ENCODE assay signal across 9 cellular contexts in the genomic region with DNA sequence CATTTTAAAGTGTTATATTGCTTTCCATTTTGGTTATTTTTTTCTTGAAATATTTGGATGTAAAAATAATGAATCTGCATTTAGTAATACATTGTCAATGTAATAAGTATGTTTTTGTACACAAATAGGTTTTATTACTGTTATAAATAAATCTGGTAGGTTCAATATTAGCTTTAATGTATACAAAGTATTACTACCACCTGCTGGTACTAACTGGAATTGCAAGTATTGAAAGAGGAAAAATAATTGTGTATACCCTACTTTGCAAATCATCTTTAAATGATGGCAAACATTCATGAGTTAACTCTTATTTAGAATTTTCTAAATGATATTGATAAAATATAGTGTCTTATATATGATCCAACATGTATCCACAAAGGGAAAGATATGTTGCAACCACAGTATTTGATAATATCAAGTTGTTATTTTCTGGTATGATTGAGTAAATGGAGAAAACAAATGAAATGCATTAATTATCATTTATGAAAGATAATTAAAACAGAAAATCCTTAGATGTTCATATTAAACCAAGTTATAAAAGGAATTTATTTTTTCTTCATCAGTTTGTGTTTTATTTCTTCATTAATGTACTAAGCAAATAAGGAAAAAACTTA. TPM values are rescaled to one million over a fixed set of nuclear protein-coding genes. Genes with fewer than 3 reads are reported as not detected.
A peak's percentile ranks its signal among the peaks of the same experiment; 100 is the strongest.
DNase-seq lines count a peak whose midpoint lies in the region; ATAC-seq and TF ChIP-seq lines count a peak whose summit lies in the region.
"Had no signal": no experiment of that assay in that cellular context is flagged by ENCODE, and none has a peak within 500 bp of the region (broad histone marks: within the 10 kb centered on the region; RNA-seq: fewer than 3 reads in every experiment).

No MANE protein-coding gene starts in this region.

- H3K9me3 ChIP-seq in effector memory CD4-positive, alpha-beta T cell (ENCODE audit: control insufficient read depth, low read length): no peaks in the 10 kb centered on the region

- peak; percentile 16 to 94 (median 66) for TF ChIP-seq CTCF in dorsolateral prefrontal cortex (IDR thresholded peaks at IDR 0.05 in 54 of 56, conservative IDR thresholded peaks at IDR 0.05 in 2 of 56; ENCODE audit: low read depth in 1 of 56, partially characterized antibody in 56 of 56)
- peak; percentile 42 for TF ChIP-seq CTCF in retinal pigment epithelial cell (conservative IDR thresholded peaks at IDR 0.05; ENCODE audit: low read depth, low read length)

- H3K4me3 ChIP-seq in dorsolateral prefrontal cortex: no peak overlapping the region
- H3K4me3 ChIP-seq in retinal pigment epithelial cell (ENCODE audit: low read length): no peak overlapping the region
- no peak overlapping the region for H3K4me3 ChIP-seq in effector memory CD4-positive, alpha-beta T cell (ENCODE audit: insufficient read depth, low read depth, low read length, poor library complexity, severe bottlenecking)

- peak; percentile 38 for DNase-seq in NCI-H82 (lab: John Stamatoyannopoulos, UW)
- DNase-seq in NCI-H82 treated with DMSO at 0.1 percent for 48 hours (lab: John Stamatoyannopoulos, UW; ENCODE audit: unreplicated experiment): no peak
- DNase-seq in NCI-H1694 (lab: John Stamatoyannopoulos, UW): peak; percentile 58
- no peak for DNase-seq in dorsolateral prefrontal cortex
- DNase-seq in retinal pigment epithelial cell (ENCODE audit: low read depth): no peak
- DNase-seq in effector memory CD4-positive, alpha-beta T cell: no peak
- no peak for DNase-seq in ecto neural progenitor cell (ENCODE audit: low spot score)
- DNase-seq: activated naive CD4-positive, alpha-beta T cell had no signal

- H3K27ac ChIP-seq in dorsolateral prefrontal cortex: no peak overlapping the region
- no peak overlapping the region for H3K27ac ChIP-seq in effector memory CD4-positive, alpha-beta T cell (ENCODE audit: insufficient read depth, low read length, poor library complexity, severe bottlenecking)

- intact Hi-C loops in dorsolateral prefrontal cortex (cut with DNase I): loop anchor here in 1 of 2 donors (5.0 kb wide), 1 partner anchor 76 kb away; the partner anchor contains the start of gene OR4N2

- H3K27me3 ChIP-seq in dorsolateral prefrontal cortex: peaks cover 0 to 16% (median 0%) of the 10 kb centered on the region in 45 donors
- no peaks in the 10 kb centered on the region for H3K27me3 ChIP-seq in effector memory CD4-positive, alpha-beta T cell (replicated peaks; ENCODE audit: control insufficient read depth, insufficient read depth, low read length, poor library complexity, severe bottlenecking)

- ATAC-seq in GM21390 (IDR thresholded peaks at IDR 0.05; ENCODE audit: unreplicated experiment): no peak

- H3K36me3 ChIP-seq in effector memory CD4-positive, alpha-beta T cell (ENCODE audit: control insufficient read depth, insufficient read depth, low read length): no peaks in the 10 kb centered on the region

- no peaks in the 10 kb centered on the region for H3K4me1 ChIP-seq in effector memory CD4-positive, alpha-beta T cell (ENCODE audit: control insufficient read depth, insufficient read depth, low read length, poor library complexity, severe bottlenecking)

RNA-seq across cellular contexts. Expression of gene OR4K2, which starts 3.2 kb away (rescaled TPM):
- total RNA-seq in dorsolateral prefrontal cortex: under 1 TPM in 1 of 120 experiments, not detected in 119; 0.14 TPM

RNA-seq across cellular contexts. Expression of gene OR4K5, which starts 42.3 kb away (rescaled TPM):
- not detected for total RNA-seq in dorsolateral prefrontal cortex

RNA-seq across cellular contexts. Expression of gene OR4K1, which starts 52.6 kb away (rescaled TPM):
- total RNA-seq in dorsolateral prefrontal cortex: not detected

Comparison
In these comparisons a context has a peak if more than half of its experiments do, and no peak if none do; other contexts are left out.
1. DNase-seq: peak in NCI-H82 (single experiment) and NCI-H1694 (single experiment); none in NCI-H82 treated with DMSO at 0.1 percent for 48 hours (single experiment), dorsolateral prefrontal cortex (0 of 10), retinal pigment epithelial cell (single experiment), effector memory CD4-positive, alpha-beta T cell (0 of 3) and ecto neural progenitor cell (single experiment).